Comparison of ENCODE assay signal across 8 cellular contexts in genomic region chr1:32650157-32650751, GRCh38. TPM values are rescaled to one million over a fixed set of nuclear protein-coding genes. Genes with fewer than 3 reads are reported as not detected.
DNase-seq lines count a peak whose midpoint lies in the region; ATAC-seq and TF ChIP-seq lines count a peak whose summit lies in the region.

Gene ZBTB8OS, minus strand, starts transcription at chr1:32650550. Its CDS starts 21 bp downstream, at chr1:32650529.

- no peak for TF ChIP-seq POLR2A in testis (IDR thresholded peaks at IDR 0.05)

- peaks cover 28% of the 10 kb centered on the region for H3K4me1 ChIP-seq in testis

- intact Hi-C loops in testis (cut with DNase I; ENCODE audit: low total_unique reads): no loop called here

- H3K27ac Mint-ChIP-seq in activated naive CD8-positive, alpha-beta T cell: peak within 1 kb of the TSS; percentile 100

- no peaks in the 10 kb centered on the region for H3K36me3 ChIP-seq in testis (ENCODE audit: low read depth, missing control alignments)

- H3K36me3 Mint-ChIP-seq in activated naive CD8-positive, alpha-beta T cell: peaks cover 9% of the 10 kb centered on the region

- H3K27me3 Mint-ChIP-seq in activated naive CD8-positive, alpha-beta T cell: no peaks in the 10 kb centered on the region

- TF ChIP-seq CTCF in HFF-Myc (IDR thresholded peaks at IDR 0.05; ENCODE audit: low read depth, low read length, missing control alignments) (no peak), omental fat pad (IDR thresholded peaks at IDR 0.05) (no peak), testis (IDR thresholded peaks at IDR 0.05) (no peak)

- 0 to 1% methylated on average over 24 of the region's 24 CpGs for WGBS in testis, 2 donors

- no peaks in the 10 kb centered on the region for H3K9me3 Mint-ChIP-seq in activated naive CD8-positive, alpha-beta T cell (ENCODE audit: low read depth)

- H3K9me3 ChIP-seq in testis: no peaks in the 10 kb centered on the region

- peaks cover 47% of the 10 kb centered on the region for H3K4me1 Mint-ChIP-seq in activated naive CD8-positive, alpha-beta T cell (ENCODE audit: low read depth)

- ATAC-seq in SK-N-SH treated with all-trans-retinoic acid at 6 μM for 48 hours (peak; percentile 90), omental fat pad (ENCODE audit: low FRiP score) (peak; percentile 91)

- DNase-seq in GM03348 (ENCODE audit: low spot score): peak; percentile 92
- peak; percentile 84 for DNase-seq in HFF-Myc (ENCODE audit: extremely low read depth, low read depth)
- DNase-seq in NCI-H1092 (lab: John Stamatoyannopoulos, UW): peak; percentile 95
- DNase-seq in glomerular visceral epithelial cell (ENCODE audit: extremely low spot score): peak; percentile 92
- peak; percentile 88 for DNase-seq in omental fat pad (ENCODE audit: low spot score)
- DNase-seq in testis: peak; percentile 96

- H3K4me3 ChIP-seq in HFF-Myc (replicated peaks; ENCODE audit: low read depth, low read length) (peak within 1 kb of the TSS; percentile 87), testis (peak within 1 kb of the TSS; percentile 73 to 81)

- H3K4me3 Mint-ChIP-seq in activated naive CD8-positive, alpha-beta T cell: peak within 1 kb of the TSS; percentile 99

- no peaks in the 10 kb centered on the region for H3K27me3 ChIP-seq in testis

- peak within 1 kb of the TSS; percentile 97 to 100 for H3K27ac ChIP-seq in testis

TF ChIP-seq in SK-N-SH treated with all-trans-retinoic acid at 6 μM for 48 hours, 23 proteins besides CTCF, POLR2A, EP300 and RAD21:
- TF ChIP-seq RARB (CRISPR knock-in tag; IDR thresholded peaks at IDR 0.05) (no peak), BACH2 (CRISPR knock-in tag; IDR thresholded peaks at IDR 0.05; ENCODE audit: borderline replicate concordance) (no peak), ZNF565 (CRISPR knock-in tag; conservative IDR thresholded peaks at IDR 0.05; ENCODE audit: low read depth) (no peak), ZNF8 (CRISPR knock-in tag; IDR thresholded peaks at IDR 0.05) (no peak), CSDC2 (CRISPR knock-in tag; IDR thresholded peaks at IDR 0.05) (no peak), ZFP3 (CRISPR knock-in tag; IDR thresholded peaks at IDR 0.05) (no peak), SNAI2 (CRISPR knock-in tag; IDR thresholded peaks at IDR 0.05) (no peak), CREB5 (CRISPR knock-in tag; IDR thresholded peaks at IDR 0.05; ENCODE audit: low read depth) (no peak)

RNA-seq across cellular contexts. Expression of gene ZBTB8OS, which starts in this region (rescaled TPM):
- total RNA-seq in omental fat pad: 10 to 100 TPM; 12.5 to 36.7 (median 23.3) TPM
- 10 to 100 TPM; 37.2 to 43.4 TPM for total RNA-seq in testis
- 39.3 TPM for polyA plus RNA-seq in testis (ENCODE audit: insufficient read depth, low read depth, low replicate concordance)

Comparison
In these comparisons a context has a peak if more than half of its experiments do, and no peak if none do; other contexts are left out.
1. Peak in every context shown above with its lines: DNase-seq, ATAC-seq, H3K4me3 ChIP-seq and H3K27ac ChIP-seq.